Comparison of ENCODE assay signal across 1 cellular context in genomic region chr12:110590059-110590458, GRCh38.
TF ChIP-seq lines count a peak whose summit lies in the region.

No MANE protein-coding gene starts in this region.

TF ChIP-seq in WTC11, 78 proteins besides CTCF, POLR2A, EP300 and RAD21 (continued from another document):
- TF ChIP-seq ZNF512 (CRISPR knock-in tag; IDR thresholded peaks at IDR 0.05; ENCODE audit: borderline replicate concordance) (no peak), CBFB (CRISPR knock-in tag; IDR thresholded peaks at IDR 0.05; ENCODE audit: low read depth) (no peak)
TF ChIP-seq in WTC11: peak in this region for 0.
